Comparison of ENCODE assay signal across 9 cellular contexts in the genomic region with DNA sequence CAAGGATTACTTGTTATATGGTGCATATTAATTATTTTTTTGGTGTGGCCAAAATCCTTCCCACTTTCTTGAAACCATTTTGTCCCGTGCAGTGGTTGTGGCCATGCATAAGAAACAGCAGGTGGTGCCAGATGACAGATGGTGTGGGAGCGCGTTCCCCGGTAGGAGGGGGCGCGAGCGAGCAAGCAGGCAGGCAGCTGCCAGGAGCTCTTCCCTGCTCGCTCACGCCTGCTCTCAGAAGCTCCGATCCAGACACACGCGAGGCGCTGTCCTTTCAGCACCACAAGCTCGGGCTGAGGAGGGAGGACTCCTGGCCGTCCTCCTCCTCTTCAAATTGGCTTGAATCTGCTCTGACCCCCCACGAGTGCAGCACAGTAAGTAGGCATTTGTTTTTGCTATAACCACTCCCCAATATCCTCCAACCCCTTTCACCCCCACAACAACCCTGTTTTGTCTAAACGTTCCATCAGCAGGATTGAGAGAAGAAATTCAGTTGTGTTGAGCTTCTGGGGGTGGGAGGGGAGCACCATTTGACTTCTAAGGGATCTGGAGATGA. TPM values are rescaled to one million over a fixed set of nuclear protein-coding genes. Genes with fewer than 3 reads are reported as not detected.
DNase-seq lines count a peak whose midpoint lies in the region; ATAC-seq lines count a peak whose summit lies in the region.
"Had no signal": no experiment of that assay in that cellular context is flagged by ENCODE, and none has a peak within 500 bp of the region (broad histone marks: within the 10 kb centered on the region; RNA-seq: fewer than 3 reads in every experiment).

Gene NSG2 (plus strand): TSS at position 237 of the 556 bp plus-strand sequence. CDS start 1,050 bp downstream, outside the sequence.

- H3K4me3 ChIP-seq in trophoblast cell (ENCODE audit: low read depth, low read length), result no peak within 1 kb of the TSS

- no peak within 1 kb of the TSS for H2BK12ac ChIP-seq in trophoblast cell (ENCODE audit: low read length)

- H3K4me1 Mint-ChIP-seq in activated T-helper 2 cell treated with anti-CD3 and anti-CD28 coated beads, Interferon-gamma antibody, Interleukin-2, Interleukin-4, amounts not matched to agents 10 μg/mL and 5 μg/mL and 100 μg/mL, durations not matched to agents 14 hours and 24 hours and 36 hours (ENCODE audit: low read depth), result no peaks in the 10 kb centered on the region

- no peaks in the 10 kb centered on the region for H3K79me1 ChIP-seq in trophoblast cell (ENCODE audit: low read length)

- H3K9me3 Mint-ChIP-seq in activated T-helper 2 cell treated with anti-CD3 and anti-CD28 coated beads, Interferon-gamma antibody, Interleukin-2, Interleukin-4, amounts not matched to agents 10 μg/mL and 5 μg/mL and 100 μg/mL, durations not matched to agents 14 hours and 24 hours and 36 hours, result no peaks in the 10 kb centered on the region
- H3K9me3 Mint-ChIP-seq: stimulated activated naive CD8-positive, alpha-beta T cell treated with anti-CD3 and anti-CD28 coated beads, Interleukin-15, Interleukin-2, amounts not matched to agents 100 ng/mL and 50 ng/mL, for 24 hours had no signal

- H3K23ac ChIP-seq in trophoblast cell (ENCODE audit: low read length), result no peak within 1 kb of the TSS

- WGBS in trophoblast cell (ENCODE audit: extremely low coverage, insufficient coverage, insufficient read length), result no CpG with 5 or more reads among the region's 17 CpGs

- H3K27ac Mint-ChIP-seq in activated T-helper 2 cell treated with anti-CD3 and anti-CD28 coated beads, Interferon-gamma antibody, Interleukin-2, Interleukin-4, amounts not matched to agents 10 μg/mL and 5 μg/mL and 100 μg/mL, durations not matched to agents 14 hours and 24 hours and 36 hours, result no peak within 1 kb of the TSS
- H3K27ac Mint-ChIP-seq: stimulated activated naive CD8-positive, alpha-beta T cell treated with anti-CD3 and anti-CD28 coated beads, Interleukin-15, Interleukin-2, amounts not matched to agents 100 ng/mL and 50 ng/mL, for 24 hours had no signal

- H3K9ac ChIP-seq in trophoblast cell (ENCODE audit: low read length), result no peak within 1 kb of the TSS

- H3K79me2 ChIP-seq in trophoblast cell (ENCODE audit: control insufficient read depth, insufficient read depth, low read length, poor library complexity), result no peaks in the 10 kb centered on the region

- H4K8ac ChIP-seq in trophoblast cell (ENCODE audit: low read depth, low read length), result no peak within 1 kb of the TSS

- no peaks in the 10 kb centered on the region for H3K9me3 ChIP-seq in trophoblast cell (ENCODE audit: insufficient read depth, low read depth, low read length)

- H3K27me3 ChIP-seq in trophoblast cell (ENCODE audit: insufficient read depth, low read length), result no peaks in the 10 kb centered on the region

- H2BK120ac ChIP-seq in trophoblast cell (ENCODE audit: insufficient read depth, low read length, poor library complexity), result no peak within 1 kb of the TSS

- ATAC-seq in GM19455 (IDR thresholded peaks at IDR 0.05; ENCODE audit: unreplicated experiment) (peak; percentile 94), HG03520 (IDR thresholded peaks at IDR 0.05; ENCODE audit: unreplicated experiment) (peak; percentile 97)

- H3K36me3 ChIP-seq in trophoblast cell (ENCODE audit: control insufficient read depth in 1 of 2, insufficient read depth in 2 of 2, low read length in 2 of 2), result no peaks in the 10 kb centered on the region

- no peak within 1 kb of the TSS for H4K91ac ChIP-seq in trophoblast cell (ENCODE audit: low read depth, low read length)

- intact Hi-C loops in activated T-helper 2 cell treated with anti-CD3 and anti-CD28 coated beads, Interferon-gamma antibody, Interleukin-2, Interleukin-4, amounts not matched to agents 10 μg/mL and 5 μg/mL and 100 μg/mL, durations not matched to agents 14 hours and 24 hours and 36 hours (cut with micrococcal nuclease), result no loop called here

- no peak within 1 kb of the TSS for H3K4me3 Mint-ChIP-seq in activated T-helper 2 cell treated with anti-CD3 and anti-CD28 coated beads, Interferon-gamma antibody, Interleukin-2, Interleukin-4, amounts not matched to agents 10 μg/mL and 5 μg/mL and 100 μg/mL, durations not matched to agents 14 hours and 24 hours and 36 hours (ENCODE audit: low read depth)
- H3K4me3 Mint-ChIP-seq: stimulated activated naive CD8-positive, alpha-beta T cell treated with anti-CD3 and anti-CD28 coated beads, Interleukin-15, Interleukin-2, amounts not matched to agents 100 ng/mL and 50 ng/mL, for 24 hours had no signal

- no peak within 1 kb of the TSS for H3K14ac ChIP-seq in trophoblast cell (ENCODE audit: low read length)

- H3K36me3 Mint-ChIP-seq in activated T-helper 2 cell treated with anti-CD3 and anti-CD28 coated beads, Interferon-gamma antibody, Interleukin-2, Interleukin-4, amounts not matched to agents 10 μg/mL and 5 μg/mL and 100 μg/mL, durations not matched to agents 14 hours and 24 hours and 36 hours (ENCODE audit: low read depth), result no peaks in the 10 kb centered on the region

- no peak within 1 kb of the TSS for H3K4ac ChIP-seq in trophoblast cell (ENCODE audit: low read depth, low read length)

- no peak within 1 kb of the TSS for H3K27ac ChIP-seq in trophoblast cell (ENCODE audit: low read depth, low read length)

- H3K18ac ChIP-seq in trophoblast cell (ENCODE audit: low read length), result no peak within 1 kb of the TSS

- DNase-seq in DMS 273 (lab: John Stamatoyannopoulos, UW; ENCODE audit: unreplicated experiment) (peak; percentile 95), NCI-H510A treated with DMSO at 0.1 percent for 48 hours (lab: John Stamatoyannopoulos, UW) (peak; percentile 82), glomerular visceral epithelial cell (ENCODE audit: extremely low spot score) (peak; percentile 72), trophoblast cell (peak; percentile 85)
- DNase-seq in activated T-helper 2 cell treated with anti-CD3 and anti-CD28 coated beads, Interferon-gamma antibody, Interleukin-2, Interleukin-4, amounts not matched to agents 10 μg/mL and 5 μg/mL and 100 μg/mL, durations not matched to agents 14 hours and 24 hours and 36 hours (ENCODE audit: low spot score), result peak; percentile 18
- DNase-seq in central memory CD4-positive, alpha-beta T cell, result no peak

- no peaks in the 10 kb centered on the region for H3K27me3 Mint-ChIP-seq in activated T-helper 2 cell treated with anti-CD3 and anti-CD28 coated beads, Interferon-gamma antibody, Interleukin-2, Interleukin-4, amounts not matched to agents 10 μg/mL and 5 μg/mL and 100 μg/mL, durations not matched to agents 14 hours and 24 hours and 36 hours (ENCODE audit: low read depth)

- H4K12ac ChIP-seq in trophoblast cell (ENCODE audit: low read depth, low read length), result no peak within 1 kb of the TSS

- no peaks in the 10 kb centered on the region for H3K4me1 ChIP-seq in trophoblast cell (ENCODE audit: control insufficient read depth in 1 of 2, insufficient read depth in 2 of 2, low read length in 2 of 2)

- H2AFZ ChIP-seq in trophoblast cell (ENCODE audit: insufficient read depth, low read length, poor library complexity), result no peak within 1 kb of the TSS

- H2AK5ac ChIP-seq in trophoblast cell (ENCODE audit: low read length), result no peak within 1 kb of the TSS

- no peak within 1 kb of the TSS for H2BK5ac ChIP-seq in trophoblast cell (ENCODE audit: low read depth, low read length, poor library complexity)

- H3K4me2 ChIP-seq in trophoblast cell (ENCODE audit: low read length), result no peak within 1 kb of the TSS

RNA-seq across cellular contexts. Expression of gene NSG2, which starts in this region (rescaled TPM):
- total RNA-seq in activated T-helper 2 cell treated with anti-CD3 and anti-CD28 coated beads, Interferon-gamma antibody, Interleukin-2, Interleukin-4, amounts not matched to agents 10 μg/mL and 5 μg/mL and 100 μg/mL, durations not matched to agents 14 hours and 24 hours and 36 hours, result not detected in 2 replicates
- polyA plus RNA-seq in trophoblast cell (2013), result 0.34 and 0.54 TPM in 2 replicates

Comparison
In these comparisons a context has a peak if more than half of its experiments do, and no peak if none do; other contexts are left out.
1. Peak in DNase-seq in activated T-helper 2 cell treated with anti-CD3 and anti-CD28 coated beads, Interferon-gamma antibody, Interleukin-2, Interleukin-4, amounts not matched to agents 10 μg/mL and 5 μg/mL and 100 μg/mL, durations not matched to agents 14 hours and 24 hours and 36 hours; RNA of the gene not detected or under 1 TPM.